In genomic region chr18:46169464-46169941, GRCh38 we compare ENCODE assay signal across 10 cellular contexts.
DNase-seq lines count a peak whose midpoint lies in the region; ATAC-seq and TF ChIP-seq lines count a peak whose summit lies in the region.
"Had no signal": no experiment of that assay in that cellular context is flagged by ENCODE, and none has a peak within 500 bp of the region (broad histone marks: within the 10 kb centered on the region; RNA-seq: fewer than 3 reads in every experiment).

No MANE protein-coding gene starts in this region.

- H4K8ac ChIP-seq in mesendoderm (ENCODE audit: low read depth, low read length) = no peak overlapping the region

- peak overlapping the region; percentile 5 for H3K56ac ChIP-seq in mesendoderm (ENCODE audit: low read length)

- H3K9me3 ChIP-seq in heart right ventricle = no peaks in the 10 kb centered on the region

- no peak overlapping the region for H2BK15ac ChIP-seq in mesendoderm (replicated peaks; ENCODE audit: low read depth)

- no peak overlapping the region for H4K5ac ChIP-seq in mesendoderm (ENCODE audit: low read length)

- H3K79me2 ChIP-seq in KMS-11 (ENCODE audit: insufficient read depth, low read depth) = peaks cover 6% of the 10 kb centered on the region
- peaks cover 3% of the 10 kb centered on the region for H3K79me2 ChIP-seq in mesendoderm (ENCODE audit: control insufficient read depth, insufficient read depth, low read length)

- H3K36me3 ChIP-seq in KMS-11 (ENCODE audit: insufficient read depth) (no peaks in the 10 kb centered on the region), mesendoderm (ENCODE audit: control insufficient read depth, insufficient read depth, low read length) (no peaks in the 10 kb centered on the region), heart right ventricle (peaks cover 0 to 5% (median 0%) of the 10 kb centered on the region in 9 donors)

- H3K9ac ChIP-seq in KMS-11 (peak overlapping the region; percentile 4; the same call in 1 of the 2 replicates), mesendoderm (ENCODE audit: low read length) (no peak overlapping the region)

- H3K27ac ChIP-seq in KMS-11 = peak overlapping the region; percentile 25
- H3K27ac ChIP-seq in mesendoderm (ENCODE audit: low read depth, low read length) = no peak overlapping the region
- no peak overlapping the region for H3K27ac ChIP-seq in heart right ventricle
- H3K27ac ChIP-seq: hepatocyte had no signal

- WGBS in mesendoderm (ENCODE audit: extremely low coverage, insufficient coverage, low lambda C conversion rate) = no CpG with 5 or more reads among the region's 6 CpGs
- 79 to 85% methylated on average over 6 of the region's 6 CpGs for WGBS in heart right ventricle, 2 donors

- H2BK5ac ChIP-seq in mesendoderm (ENCODE audit: low read length) = no peak overlapping the region

- intact Hi-C loops in heart right ventricle (cut with DNase I) = loop anchor here in 2 of 10 donors (10.0 kb wide), 1 partner anchor 315 kb away; no protein-coding TSS in a partner anchor

- no peaks in the 10 kb centered on the region; the same call in 1 of the 2 replicates for H4K20me1 ChIP-seq in KMS-11 (ENCODE audit: insufficient read depth)

- H3K23ac ChIP-seq in mesendoderm (ENCODE audit: low read length) = no peak overlapping the region

- TF ChIP-seq CTCF in KMS-11 (conservative IDR thresholded peaks at IDR 0.05; ENCODE audit: low read depth, low read length) (no peak), heart right ventricle (IDR thresholded peaks at IDR 0.05) (no peak)

- peak; percentile 36 for DNase-seq in Caki2 (ENCODE audit: low read depth)
- peak; percentile 79 for DNase-seq in astrocyte of the hippocampus (ENCODE audit: low read depth, low spot score)
- DNase-seq in mesendoderm = peak; percentile 48
- DNase-seq in NCI-H2081 treated with DMSO at 0.1 percent for 48 hours (lab: John Stamatoyannopoulos, UW) = no peak
- DNase-seq in heart right ventricle = no peak
- DNase-seq: NCI-H446 treated with DMSO at 0.1 percent for 48 hours had no signal

- H2AK5ac ChIP-seq in mesendoderm (ENCODE audit: low read length) = no peak overlapping the region

- H3K4ac ChIP-seq in mesendoderm (ENCODE audit: low read depth, low read length) = no peak overlapping the region

- H3K4me3 ChIP-seq in KMS-11 (IDR thresholded peaks at IDR 0.05; ENCODE audit: insufficient read depth, low read depth, low read length) (no peak overlapping the region), mesendoderm (ENCODE audit: low read length) (no peak overlapping the region), heart right ventricle (no peak overlapping the region)
- H3K4me3 ChIP-seq: hepatocyte had no signal

- H3K18ac ChIP-seq in mesendoderm (ENCODE audit: low read length) = no peak overlapping the region

- no peak overlapping the region for H2BK120ac ChIP-seq in mesendoderm (ENCODE audit: low read depth, low read length)

- H3K79me1 ChIP-seq in mesendoderm (ENCODE audit: low read length) = no peaks in the 10 kb centered on the region

- H3K4me2 ChIP-seq in KMS-11 (peak overlapping the region; percentile 39), mesendoderm (ENCODE audit: low read length) (no peak overlapping the region)
- H3K4me2 ChIP-seq: hepatocyte had no signal

- no peaks in the 10 kb centered on the region; the same call in 1 of the 2 replicates for H3K27me3 ChIP-seq in KMS-11 (ENCODE audit: insufficient read depth, low read depth)
- H3K27me3 ChIP-seq in mesendoderm (ENCODE audit: insufficient read depth, low read length, poor library complexity) = no peaks in the 10 kb centered on the region
- H3K27me3 ChIP-seq in heart right ventricle = no peaks in the 10 kb centered on the region
- H3K27me3 ChIP-seq: hepatocyte had no signal

- peak overlapping the region; percentile 58; the same call in 1 of the 2 replicates for H2AFZ ChIP-seq in KMS-11 (ENCODE audit: low read depth)
- H2AFZ ChIP-seq: hepatocyte had no signal

- in situ Hi-C loops in Caki2 (cut with HindIII; ENCODE audit: low pct_unique_long_range_greater_than_20kb, low sequenced_read_pairs) = no loop called here

- ATAC-seq in heart right ventricle (no peak), GM21447 (IDR thresholded peaks at IDR 0.05; ENCODE audit: unreplicated experiment) (no peak), GM19395 (IDR thresholded peaks at IDR 0.05; ENCODE audit: unreplicated experiment) (no peak)

- H3K4me1 ChIP-seq in KMS-11 (ENCODE audit: low read depth, poor library complexity, severe bottlenecking) (peaks cover 23% of the 10 kb centered on the region), mesendoderm (ENCODE audit: control insufficient read depth, low read depth, low read length) (no peaks in the 10 kb centered on the region), heart right ventricle (peaks cover 0 to 12% (median 5%) of the 10 kb centered on the region in 9 donors)

Comparison
In these comparisons a context has a peak if more than half of its experiments do, and no peak if none do; other contexts are left out.
1. DNase-seq: peak in Caki2 (single experiment), astrocyte of the hippocampus (single experiment) and mesendoderm (single experiment); none in NCI-H2081 treated with DMSO at 0.1 percent for 48 hours (single experiment) and heart right ventricle (0 of 2).